Comparison of ENCODE assay signal across 33 cellular contexts in genomic region chr3:37103103-37103815, GRCh38.
DNase-seq lines count a peak whose midpoint lies in the region; ATAC-seq, FAIRE-seq and TF ChIP-seq lines count a peak whose summit lies in the region.
"Had no signal": no experiment of that assay in that cellular context is flagged by ENCODE, and none has a peak within 500 bp of the region (broad histone marks: within the 10 kb centered on the region; RNA-seq: fewer than 3 reads in every experiment).

No MANE protein-coding gene starts in this region.

- H2AFZ ChIP-seq in mammary epithelial cell (ENCODE audit: low read depth, low read length) (no peak overlapping the region), K562 (ENCODE audit: low read depth, low read length) (no peak overlapping the region)

- H3K9ac ChIP-seq in mammary epithelial cell (ENCODE audit: insufficient read depth, low read length): no peak overlapping the region
- no peak overlapping the region for H3K9ac ChIP-seq in K562 (ENCODE audit: insufficient read depth in 1 of 2, low read depth in 2 of 2, low read length in 2 of 2)

- intact Hi-C loops in mammary epithelial cell (cut with micrococcal nuclease) (no loop called here), MCF 10A (cut with micrococcal nuclease) (no loop called here), K562 (cut with micrococcal nuclease) (no loop called here)

- CTCF ChIA-PET in mammary epithelial cell (lab: Charles Lee; ENCODE audit: low non-redundant PET): no interaction called here
- CTCF ChIA-PET in MCF 10A (lab: Yijun Ruan, JAX): interaction anchor here (0.6 to 1.6 kb wide), 4 partner anchors 11 to 326 kb away, joined by 3 to 5 read pairs (median 4); no protein-coding TSS in a partner anchor
- CTCF ChIA-PET in K562 (lab: Yijun Ruan, JAX; ENCODE audit: low intra/inter-chr PET ratio): no interaction called here

- H3K4me3 Mint-ChIP-seq in MCF 10A (ENCODE audit: unreplicated experiment) (no peak overlapping the region), nephron progenitor cell (no peak overlapping the region)
- H3K4me3 Mint-ChIP-seq: activated CD4-positive, alpha-beta T cell treated with anti-CD3 and anti-CD28 coated beads for 36 hours; activated naive CD8-positive, alpha-beta T cell treated with anti-CD3 and anti-CD28 coated beads, Interleukin-2, amount 50 U/mL, for 24 hours; activated T-cell treated with anti-CD3 and anti-CD28 coated beads, Interleukin-2, amount 50 U/mL, for 24 hours; CD4-positive, alpha-beta T cell; immature natural killer cell; natural killer cell treated with Interleukin-12 subunit alpha and Interleukin-12 subunit beta and Interleukin-15 and Interleukin-18, amount 100 ng/mL, for 72 hours; T-helper 1 cell treated with Interleukin-12 subunit alpha and Interleukin-12 subunit beta and Interleukin-4 antibody, amounts not matched to agents 30 μg/mL and 1 μg/mL, for 36 hours had no signal

- no peaks in the 10 kb centered on the region for H3K27me3 ChIP-seq in mammary epithelial cell (ENCODE audit: insufficient read depth, low read length)
- H3K27me3 ChIP-seq in K562 (ENCODE audit: control insufficient read depth in 2 of 2, insufficient read depth in 2 of 2, low read length in 2 of 2): no peaks in the 10 kb centered on the region
- H3K27me3 ChIP-seq: gastrocnemius medialis, pancreas, upper lobe of right lung had no signal

- POLR2A ChIA-PET in MCF 10A (lab: Yijun Ruan, JAX): interaction anchor here (1.3 to 2.6 kb wide), 3 partner anchors 9 to 12 kb away, joined by 3 to 6 read pairs (median 4); no protein-coding TSS in a partner anchor
- POLR2A ChIA-PET in K562 (lab: Yijun Ruan, JAX): interaction anchor here (0.6 to 1.0 kb wide), 4 partner anchors 10 to 183 kb away, joined by 3 to 7 read pairs (median 5); no protein-coding TSS in a partner anchor

- H3K9me3 Mint-ChIP-seq in MCF 10A (ENCODE audit: unreplicated experiment): no peaks in the 10 kb centered on the region
- H3K9me3 Mint-ChIP-seq in nephron progenitor cell: no peaks in the 10 kb centered on the region
- H3K9me3 Mint-ChIP-seq: activated naive CD8-positive, alpha-beta T cell treated with anti-CD3 and anti-CD28 coated beads, Interleukin-2, amount 50 U/mL, for 24 hours; activated T-cell treated with anti-CD3 and anti-CD28 coated beads, Interleukin-2, amount 50 U/mL, for 24 hours; CD4-positive, alpha-beta T cell; immature natural killer cell; natural killer cell treated with Interleukin-12 subunit alpha and Interleukin-12 subunit beta and Interleukin-15 and Interleukin-18, amount 100 ng/mL, for 72 hours; T-helper 1 cell treated with Interleukin-12 subunit alpha and Interleukin-12 subunit beta and Interleukin-4 antibody, amounts not matched to agents 30 μg/mL and 1 μg/mL, for 36 hours had no signal

- no peak for TF ChIP-seq EP300 in K562 (IDR thresholded peaks at IDR 0.05; ENCODE audit: low read length)

- H3K4me1 Mint-ChIP-seq in MCF 10A (ENCODE audit: insufficient read depth, unreplicated experiment): no peaks in the 10 kb centered on the region
- H3K4me1 Mint-ChIP-seq in nephron progenitor cell: peaks cover 21% of the 10 kb centered on the region
- H3K4me1 Mint-ChIP-seq: activated CD4-positive, alpha-beta T cell treated with anti-CD3 and anti-CD28 coated beads for 36 hours; activated naive CD8-positive, alpha-beta T cell treated with anti-CD3 and anti-CD28 coated beads, Interleukin-2, amount 50 U/mL, for 24 hours; immature natural killer cell had no signal

- H3K4me3 ChIP-seq in mammary epithelial cell (replicated peaks in 1 of 3; ENCODE audit: insufficient read depth in 1 of 3, low read depth in 2 of 3, low read length in 3 of 3) (no peak overlapping the region), K562 (no peak overlapping the region)
- H3K4me3 ChIP-seq: gastrocnemius medialis, mucosa of descending colon, pancreas, SK-N-MC, upper lobe of right lung had no signal

- ATAC-seq in K562 (peak; percentile 24; the same call in 1 of the 3 replicates), GM21528 (IDR thresholded peaks at IDR 0.05; ENCODE audit: low FRiP score, unreplicated experiment) (no peak), HG02938 (IDR thresholded peaks at IDR 0.05; ENCODE audit: unreplicated experiment) (no peak)
- ATAC-seq: activated CD4-positive, alpha-beta T cell treated with anti-CD3 and anti-CD28 coated beads for 36 hours; activated naive CD8-positive, alpha-beta T cell treated with anti-CD3 and anti-CD28 coated beads, Interleukin-2, amount 50 U/mL, for 24 hours; gastrocnemius medialis; mucosa of descending colon; natural killer cell treated with Interleukin-12 subunit alpha and Interleukin-12 subunit beta and Interleukin-15 and Interleukin-18, amount 100 ng/mL, for 72 hours; right cardiac atrium; upper lobe of right lung had no signal

- H3K4me2 ChIP-seq in mammary epithelial cell (ENCODE audit: insufficient read depth, low read depth, low read length): no peak overlapping the region
- H3K4me2 ChIP-seq in K562 (ENCODE audit: insufficient read depth, low read length): no peak overlapping the region

- DNase-seq in mammary epithelial cell: no peak
- no peak for DNase-seq in MCF 10A (ENCODE audit: unreplicated experiment)
- no peak for DNase-seq in K562 (ENCODE audit: extremely low read depth in 1 of 4, low spot score in 3 of 4)
- DNase-seq in nephron progenitor cell: no peak
- no peak for DNase-seq in KG1 (lab: John Stamatoyannopoulos, UW)
- no peak for DNase-seq in hippocampal formation (lab: John Stamatoyannopoulos, UW)
- DNase-seq: activated CD4-positive, alpha-beta T cell treated with anti-CD3 and anti-CD28 coated beads for 36 hours; activated naive CD8-positive, alpha-beta T cell treated with anti-CD3 and anti-CD28 coated beads, Interleukin-2, amount 50 U/mL, for 24 hours; activated T-cell treated with anti-CD3 and anti-CD28 coated beads, Interleukin-2, amount 50 U/mL, for 24 hours; caudate nucleus; CD4-positive, alpha-beta T cell; gastrocnemius medialis; H7; immature natural killer cell; NCI-H1694; NCI-H446 treated with DMSO at 0.1 percent for 48 hours; NCI-H82; pancreas; right cardiac atrium; stimulated activated CD4-positive, alpha-beta T cell treated with anti-CD3 and anti-CD28 coated beads, Interleukin-12 subunit alpha, Interleukin-12 subunit beta, amount 100 ng/mL, for 4 hours; stimulated activated CD4-positive, alpha-beta T cell treated with anti-CD3 and anti-CD28 coated beads, Interleukin-4, amount 100 ng/mL, for 1 hour; substantia nigra; upper lobe of right lung had no signal

- H3K27ac ChIP-seq in mammary epithelial cell (ENCODE audit: insufficient read depth, low read depth, low read length) (no peak overlapping the region), K562 (ENCODE audit: extremely low read depth, low read depth, low read length) (no peak overlapping the region)
- H3K27ac ChIP-seq: 22Rv1, RWPE1, SK-N-MC, upper lobe of right lung had no signal

- H3K9me1 ChIP-seq in K562 (ENCODE audit: control insufficient read depth, insufficient read depth, low read length): no peaks in the 10 kb centered on the region

- in situ Hi-C loops in mammary epithelial cell (cut with MboI; ENCODE audit: low sequenced_read_pairs in 2 of 2): no loop called here
- in situ Hi-C loops in K562 (cut with MboI): no loop called here

- no peak for TF ChIP-seq POLR2A in K562 (conservative IDR thresholded peaks at IDR 0.05)

- H3K27me3 Mint-ChIP-seq in MCF 10A (ENCODE audit: insufficient read depth, unreplicated experiment) (no peaks in the 10 kb centered on the region), nephron progenitor cell (ENCODE audit: low read depth, poor library complexity) (no peaks in the 10 kb centered on the region)
- H3K27me3 Mint-ChIP-seq: activated CD4-positive, alpha-beta T cell treated with anti-CD3 and anti-CD28 coated beads for 36 hours; activated naive CD8-positive, alpha-beta T cell treated with anti-CD3 and anti-CD28 coated beads, Interleukin-2, amount 50 U/mL, for 24 hours; activated T-cell treated with anti-CD3 and anti-CD28 coated beads, Interleukin-2, amount 50 U/mL, for 24 hours; CD4-positive, alpha-beta T cell; natural killer cell treated with Interleukin-12 subunit alpha and Interleukin-12 subunit beta and Interleukin-15 and Interleukin-18, amount 100 ng/mL, for 72 hours had no signal

- H3K9me3 ChIP-seq in mammary epithelial cell (replicated peaks; ENCODE audit: insufficient read depth, low read length): no peaks in the 10 kb centered on the region
- H3K9me3 ChIP-seq in K562 (replicated peaks; ENCODE audit: control insufficient read depth, insufficient read depth, low read depth, low read length): no peaks in the 10 kb centered on the region
- H3K9me3 ChIP-seq: gastrocnemius medialis, mucosa of descending colon, pancreas, upper lobe of right lung had no signal

- no peak for TF ChIP-seq RAD21 in K562 (CRISPR knock-in tag; conservative IDR thresholded peaks at IDR 0.05 in 1 of 2, IDR thresholded peaks at IDR 0.05 in 1 of 2)

- H3K79me2 ChIP-seq in mammary epithelial cell (ENCODE audit: insufficient read depth, low read length) (peaks cover 18% of the 10 kb centered on the region), K562 (ENCODE audit: control insufficient read depth, insufficient read depth, low read length) (no peaks in the 10 kb centered on the region)

- TF ChIP-seq CTCF in mammary epithelial cell (conservative IDR thresholded peaks at IDR 0.05 in 1 of 2, IDR thresholded peaks at IDR 0.05 in 1 of 2; ENCODE audit: extremely low read depth in 1 of 2, insufficient read depth in 1 of 2, low read depth in 1 of 2, low read length in 2 of 2) (no peak), MCF 10A (IDR thresholded peaks at IDR 0.05; ENCODE audit: unreplicated experiment) (no peak), K562 (IDR thresholded peaks at IDR 0.05 in 2 of 3, conservative IDR thresholded peaks at IDR 0.05 in 1 of 3; ENCODE audit: insufficient read depth in 2 of 3, low read depth in 1 of 3, low read length in 3 of 3) (no peak), nephron progenitor cell (IDR thresholded peaks at IDR 0.05) (no peak)

- WGBS in mammary epithelial cell (ENCODE audit: low coverage, missing lambda C conversion rate): 100% methylated on average over 2 of the region's 2 CpGs
- 73% methylated on average over 2 of the region's 2 CpGs for WGBS in K562 (ENCODE audit: insufficient coverage, low coverage, missing lambda C conversion rate)

- peaks cover 7% of the 10 kb centered on the region for H3K36me3 Mint-ChIP-seq in MCF 10A (ENCODE audit: insufficient read depth, unreplicated experiment)
- H3K36me3 Mint-ChIP-seq in nephron progenitor cell (ENCODE audit: low read depth): peaks cover 20% of the 10 kb centered on the region

- TSS peak; percentile 2 for BruUV-seq in mammary epithelial cell (replicated peaks; lab: Mats Ljungman, UMichigan)
- no TSS peak for BruUV-seq in MCF 10A (replicated peaks; lab: Mats Ljungman, UMichigan)
- BruUV-seq in K562 (replicated peaks; lab: Mats Ljungman, UMichigan): no TSS peak

- H3K36me3 ChIP-seq in mammary epithelial cell (ENCODE audit: insufficient read depth, low read length): peaks cover 2% of the 10 kb centered on the region
- no peaks in the 10 kb centered on the region for H3K36me3 ChIP-seq in K562 (ENCODE audit: control insufficient read depth, insufficient read depth, low read length)
- H3K36me3 ChIP-seq: pancreas, upper lobe of right lung had no signal

- H3K27ac Mint-ChIP-seq in MCF 10A (ENCODE audit: low read depth, unreplicated experiment) (no peak overlapping the region), nephron progenitor cell (peak overlapping the region; percentile 83)
- H3K27ac Mint-ChIP-seq: activated CD4-positive, alpha-beta T cell treated with anti-CD3 and anti-CD28 coated beads for 36 hours; activated naive CD8-positive, alpha-beta T cell treated with anti-CD3 and anti-CD28 coated beads, Interleukin-2, amount 50 U/mL, for 24 hours; activated T-cell treated with anti-CD3 and anti-CD28 coated beads, Interleukin-2, amount 50 U/mL, for 24 hours; CD4-positive, alpha-beta T cell; immature natural killer cell; natural killer cell treated with Interleukin-12 subunit alpha and Interleukin-12 subunit beta and Interleukin-15 and Interleukin-18, amount 100 ng/mL, for 72 hours; T-helper 1 cell treated with Interleukin-12 subunit alpha and Interleukin-12 subunit beta and Interleukin-4 antibody, amounts not matched to agents 30 μg/mL and 1 μg/mL, for 36 hours had no signal

- H3K4me1 ChIP-seq in mammary epithelial cell (ENCODE audit: insufficient read depth, low read length) (no peaks in the 10 kb centered on the region), K562 (replicated peaks in 1 of 2; ENCODE audit: control insufficient read depth in 2 of 2, insufficient read depth in 2 of 2, low read length in 2 of 2) (no peaks in the 10 kb centered on the region)
- H3K4me1 ChIP-seq: pancreas, upper lobe of right lung had no signal

- no peaks in the 10 kb centered on the region for H4K20me1 ChIP-seq in mammary epithelial cell (ENCODE audit: insufficient read depth, low read length)
- H4K20me1 ChIP-seq in K562 (replicated peaks; ENCODE audit: control insufficient read depth, insufficient read depth, low read length): no peaks in the 10 kb centered on the region

- no peak for FAIRE-seq in K562 (lab: Jason Lieb, UNC)
- FAIRE-seq: GM12891, HTR-8/SVneo, pancreas had no signal

- dilution Hi-C loops in mammary epithelial cell (cut with HindIII; ENCODE audit: low sequenced_read_pairs): no loop called here
